1 cellular context compared by ENCODE assay signal in genomic region chr21:36990508-36991205, GRCh38.
A peak's percentile ranks its signal among the peaks of the same experiment; 100 is the strongest.
TF ChIP-seq lines count a peak whose summit lies in the region.

No MANE protein-coding gene starts in this region.

TF ChIP-seq in HepG2, 621 proteins besides CTCF, POLR2A, EP300 and RAD21 (continued from another document):
- TF ChIP-seq HNF1B (CRISPR knock-in tag; IDR thresholded peaks at IDR 0.05) (peak; percentile 72), MAX (IDR thresholded peaks at IDR 0.05) (0 out of 2 replicates have a peak, but pooled peaks have one; percentile 8), ZNF501 (CRISPR knock-in tag; IDR thresholded peaks at IDR 0.05) (peak; percentile 39; the same call in 1 of the 2 replicates), PITX1 (CRISPR knock-in tag; IDR thresholded peaks at IDR 0.05) (peak; percentile 5; the same call in 1 of the 2 replicates), TMF1 (CRISPR knock-in tag; IDR thresholded peaks at IDR 0.05; ENCODE audit: low read depth) (no peak), ZNF724P (CRISPR knock-in tag; IDR thresholded peaks at IDR 0.05; ENCODE audit: borderline replicate concordance) (peak; percentile 75; the same call in 1 of the 2 replicates), HIC2 (CRISPR knock-in tag; IDR thresholded peaks at IDR 0.05; ENCODE audit: low read depth) (peak; percentile 23; the same call in 1 of the 2 replicates), HBP1 (CRISPR knock-in tag; IDR thresholded peaks at IDR 0.05; ENCODE audit: low read depth) (0 out of 2 replicates have a peak, but pooled peaks have one; percentile 10), ZBTB33 (CRISPR knock-in tag; IDR thresholded peaks at IDR 0.05) (0 out of 2 replicates have a peak, but pooled peaks have one; percentile 0), HOXA3 (CRISPR knock-in tag; IDR thresholded peaks at IDR 0.05) (no peak), ZNF569 (CRISPR knock-in tag; IDR thresholded peaks at IDR 0.05; ENCODE audit: borderline replicate concordance) (0 out of 2 replicates have a peak, but pooled peaks have one; percentile 37), CHD2 (IDR thresholded peaks at IDR 0.05; ENCODE audit: low read depth, low read length) (no peak), ZBTB34 (CRISPR knock-in tag; IDR thresholded peaks at IDR 0.05) (no peak), ZNF431 (CRISPR knock-in tag; IDR thresholded peaks at IDR 0.05; ENCODE audit: borderline replicate concordance, low read depth) (0 out of 2 replicates have a peak, but pooled peaks have one; percentile 2), ZNF879 (CRISPR knock-in tag; IDR thresholded peaks at IDR 0.05) (0 out of 2 replicates have a peak, but pooled peaks have one; percentile 4), MTERF4 (CRISPR knock-in tag; IDR thresholded peaks at IDR 0.05) (0 out of 2 replicates have a peak, but pooled peaks have one; percentile 9), KAT7 (CRISPR knock-in tag; IDR thresholded peaks at IDR 0.05; ENCODE audit: borderline replicate concordance) (no peak)
